1 cellular context compared by ENCODE assay signal in the genomic region with DNA sequence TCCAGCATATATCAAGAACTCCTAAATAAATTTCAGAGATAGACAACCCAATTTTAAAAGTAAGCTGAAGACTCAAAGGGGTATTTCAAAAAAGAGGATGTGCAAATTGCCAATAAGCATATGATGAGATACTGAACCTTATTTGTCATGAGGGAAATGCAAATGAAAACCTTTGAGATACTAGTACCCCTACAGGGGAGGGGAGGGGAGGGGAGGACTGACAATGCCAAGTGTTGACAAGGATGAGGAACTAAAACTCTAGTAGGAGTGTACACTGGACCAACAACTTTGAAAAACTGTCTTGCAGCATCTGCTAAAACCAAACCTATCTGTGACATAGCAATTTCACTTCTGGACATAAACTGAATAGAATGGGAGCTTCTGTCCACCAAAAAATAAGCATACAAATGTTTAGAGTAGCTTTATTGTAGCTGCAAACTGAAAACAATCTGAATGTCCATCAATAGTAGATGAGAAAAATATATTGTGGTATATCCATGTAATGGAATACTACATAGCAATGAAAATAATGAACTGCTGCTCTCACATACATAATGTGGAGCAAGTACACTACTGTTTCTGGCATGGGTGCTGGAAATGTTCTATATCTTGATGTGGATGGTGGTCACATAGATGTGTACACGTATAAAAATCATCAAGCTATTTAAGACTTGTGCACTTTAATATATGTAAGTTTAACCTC.
TF ChIP-seq lines count a peak whose summit lies in the region.

No MANE protein-coding gene starts in this region.

TF ChIP-seq in H1, 55 proteins besides CTCF, POLR2A, EP300 and RAD21:
- no peak for TF ChIP-seq EZH2 (IDR thresholded peaks at IDR 0.05; ENCODE audit: low read depth, low read length, severe bottlenecking)
- no peak for TF ChIP-seq SIN3A (conservative IDR thresholded peaks at IDR 0.05 in 1 of 2, IDR thresholded peaks at IDR 0.05 in 1 of 2; ENCODE audit: low read depth in 1 of 2, low read length in 2 of 2)
- TF ChIP-seq KDM1A (IDR thresholded peaks at IDR 0.05; ENCODE audit: borderline replicate concordance, low read length): peak; percentile 68
- TF ChIP-seq TAF1 (IDR thresholded peaks at IDR 0.05; ENCODE audit: low read depth, low read length): no peak
- TF ChIP-seq ZNF274 (IDR thresholded peaks at IDR 0.05; ENCODE audit: borderline replicate concordance, extremely low read depth, low read length): no peak
